ENCODE assay signal across 8 cellular contexts in the genomic region with DNA sequence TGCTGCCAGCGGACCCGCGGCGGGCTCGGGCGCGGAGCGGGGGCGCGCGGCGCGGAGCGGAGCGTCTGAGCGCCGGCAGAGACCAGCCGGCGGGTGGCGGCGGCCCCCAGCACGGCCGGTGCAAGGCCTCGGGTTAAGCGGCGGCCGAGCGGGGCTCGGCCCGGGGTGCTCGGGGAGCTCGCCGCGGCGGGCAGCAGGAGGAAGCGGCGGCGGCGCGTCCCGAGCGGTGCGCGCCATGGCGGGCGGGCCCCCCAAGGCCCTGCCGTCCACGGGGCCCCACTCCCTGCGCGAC. TPM values are rescaled to one million over a fixed set of nuclear protein-coding genes. Genes with fewer than 3 reads are reported as not detected.
DNase-seq lines count a peak whose midpoint lies in the region; ATAC-seq, FAIRE-seq and TF ChIP-seq lines count a peak whose summit lies in the region.

No MANE protein-coding gene starts in this region.

- H3K4me1 ChIP-seq in CD8-positive, alpha-beta memory T cell (ENCODE audit: insufficient read depth, low read length): peaks cover 55% of the 10 kb centered on the region
- peaks cover 51% of the 10 kb centered on the region for H3K4me1 ChIP-seq in Karpas-422 (ENCODE audit: low read length)
- peaks cover 10% of the 10 kb centered on the region for H3K4me1 ChIP-seq in endothelial cell of umbilical vein (ENCODE audit: control insufficient read depth, extremely low read depth, insufficient read depth, low read length)
- peaks cover 19% of the 10 kb centered on the region for H3K4me1 ChIP-seq in neuron (ENCODE audit: insufficient read depth, low read length)

- H3K36me3 Mint-ChIP-seq in CD8-positive, alpha-beta memory T cell: peaks cover 0 to 5% (median 0%) of the 10 kb centered on the region in 3 donors

- no peak overlapping the region for H3K4me3 Mint-ChIP-seq in CD8-positive, alpha-beta memory T cell

- FAIRE-seq in endothelial cell of umbilical vein (lab: Jason Lieb, UNC): no peak

- no peaks in the 10 kb centered on the region for H3K9me1 ChIP-seq in endothelial cell of umbilical vein (replicated peaks; ENCODE audit: control insufficient read depth, extremely low read depth, insufficient read depth, low read length)

- H3K27ac Mint-ChIP-seq in CD8-positive, alpha-beta memory T cell: no peak overlapping the region

- POLR2A ChIA-PET in CD8-positive, alpha-beta memory T cell (lab: Charles Lee): interaction anchor here (0.7 to 2.5 kb wide), 4 partner anchors 32 to 1089 kb away, joined by 3 to 16 read pairs (median 4); partner anchors contain the start of genes HSDL2 and INIP
- POLR2A ChIA-PET in endothelial cell of umbilical vein (lab: Charles Lee): no interaction called here

- no peaks in the 10 kb centered on the region for H3K27me3 Mint-ChIP-seq in CD8-positive, alpha-beta memory T cell

- peaks cover 66% of the 10 kb centered on the region for H3K79me2 ChIP-seq in Karpas-422 (ENCODE audit: low read length)
- H3K79me2 ChIP-seq in endothelial cell of umbilical vein (ENCODE audit: control insufficient read depth, insufficient read depth, low read length): no peaks in the 10 kb centered on the region

- BruUV-seq in endothelial cell of umbilical vein (replicated peaks; lab: Mats Ljungman, UMichigan): no TSS peak

- CTCF ChIA-PET in CD8-positive, alpha-beta memory T cell (lab: Charles Lee): interaction anchor here (1.5 to 3.3 kb wide), 3 partner anchors 33 to 362 kb away, joined by 3 to 16 read pairs (median 7); partner anchors contain the start of gene INIP
- CTCF ChIA-PET in endothelial cell of umbilical vein (lab: Charles Lee): interaction anchor here (1.1 to 1.6 kb wide), 4 partner anchors 10 to 69 kb away, joined by 4 to 5 read pairs (median 4); no protein-coding TSS in a partner anchor

- ATAC-seq in HG02763 (IDR thresholded peaks at IDR 0.05; ENCODE audit: unreplicated experiment) (no peak), GM18502 (IDR thresholded peaks at IDR 0.05; ENCODE audit: poor library complexity, unreplicated experiment) (no peak), GM18867 (IDR thresholded peaks at IDR 0.05; ENCODE audit: unreplicated experiment) (no peak)

- TF ChIP-seq CTCF in endothelial cell of umbilical vein (IDR thresholded peaks at IDR 0.05; ENCODE audit: extremely low read depth in 1 of 2, insufficient read depth in 1 of 2, low read depth in 1 of 2, low read length in 2 of 2): no peak

- no peak for TF ChIP-seq POLR2A in endothelial cell of umbilical vein (IDR thresholded peaks at IDR 0.05; ENCODE audit: low read depth, low read length)

- H4K20me1 ChIP-seq in Karpas-422 (ENCODE audit: insufficient read depth, low read depth, low read length) (0 out of 2 replicates have a peak, but pooled peaks cover 5% of the 10 kb centered on the region), endothelial cell of umbilical vein (replicated peaks; ENCODE audit: control insufficient read depth, extremely low read depth, insufficient read depth, low read length) (no peaks in the 10 kb centered on the region)

- no peaks in the 10 kb centered on the region for H3K36me3 ChIP-seq in CD8-positive, alpha-beta memory T cell (ENCODE audit: insufficient read depth, low read length)
- H3K36me3 ChIP-seq in Karpas-422 (ENCODE audit: insufficient read depth, low read length) (no peaks in the 10 kb centered on the region), endothelial cell of umbilical vein (ENCODE audit: control insufficient read depth in 2 of 2, extremely low read depth in 1 of 2, insufficient read depth in 2 of 2, low read length in 2 of 2) (no peaks in the 10 kb centered on the region), neuron (ENCODE audit: insufficient read depth, low read length) (peaks cover 4% of the 10 kb centered on the region)

- H3K4me3 ChIP-seq in CD8-positive, alpha-beta memory T cell (ENCODE audit: low read length): peak overlapping the region; percentile 73
- peak overlapping the region; percentile 91 for H3K4me3 ChIP-seq in Karpas-422 (ENCODE audit: low read length)
- peak overlapping the region; percentile 47 to 98 (median 58) for H3K4me3 ChIP-seq in endothelial cell of umbilical vein (replicated peaks in 1 of 3; ENCODE audit: insufficient read depth in 1 of 3, low read depth in 1 of 3, low read length in 3 of 3)
- H3K4me3 ChIP-seq in neuron (ENCODE audit: low read length): peak overlapping the region; percentile 60

- H3K9ac ChIP-seq in Karpas-422 (ENCODE audit: low read length) (peak overlapping the region; percentile 92), endothelial cell of umbilical vein (replicated peaks; ENCODE audit: extremely low read depth, insufficient read depth, low read length) (peak overlapping the region; percentile 56)

- H3K4me1 Mint-ChIP-seq in CD8-positive, alpha-beta memory T cell: peaks cover 58 to 74% (median 72%) of the 10 kb centered on the region in 3 donors

- dilution Hi-C loops in endothelial cell of umbilical vein (cut with MboI; ENCODE audit: extremely low pct_ligation_motif_present, low sequenced_read_pairs): no loop called here

- intact Hi-C loops in endothelial cell of umbilical vein (cut with micrococcal nuclease): loop anchor here (1.0 to 5.0 kb wide), 2 partner anchors 32 to 152 kb away; partner anchors contain the start of gene INIP

- H3K27me3 ChIP-seq in CD8-positive, alpha-beta memory T cell (ENCODE audit: insufficient read depth, low read length, poor library complexity, severe bottlenecking): no peaks in the 10 kb centered on the region
- H3K27me3 ChIP-seq in Karpas-422 (ENCODE audit: low read length) (no peaks in the 10 kb centered on the region), endothelial cell of umbilical vein (ENCODE audit: control insufficient read depth in 2 of 2, insufficient read depth in 2 of 2, low read length in 2 of 2) (no peaks in the 10 kb centered on the region), neuron (ENCODE audit: insufficient read depth, low read length) (no peaks in the 10 kb centered on the region)

- H3K9me3 Mint-ChIP-seq in CD8-positive, alpha-beta memory T cell: no peaks in the 10 kb centered on the region

- H3K27ac ChIP-seq in CD8-positive, alpha-beta memory T cell (ENCODE audit: low read depth, low read length): peak overlapping the region; percentile 46
- H3K27ac ChIP-seq in Karpas-422 (ENCODE audit: low read length) (peak overlapping the region; percentile 53; the same call in 1 of the 2 replicates), endothelial cell of umbilical vein (ENCODE audit: insufficient read depth, low read depth, low read length) (no peak overlapping the region)

- peak overlapping the region; percentile 88 for H3K4me2 ChIP-seq in Karpas-422 (ENCODE audit: low read depth, low read length, poor library complexity, severe bottlenecking)
- no peak overlapping the region for H3K4me2 ChIP-seq in endothelial cell of umbilical vein (ENCODE audit: insufficient read depth, low read length)

- H2AFZ ChIP-seq in Karpas-422 (ENCODE audit: low read length) (no peak overlapping the region), endothelial cell of umbilical vein (ENCODE audit: low read depth, low read length) (peak overlapping the region; percentile 74), neuron (ENCODE audit: low read depth, low read length) (peak overlapping the region; percentile 44)

- no peak for DNase-seq in CD8-positive, alpha-beta memory T cell
- DNase-seq in Karpas-422 (no peak), endothelial cell of umbilical vein (ENCODE audit: low read depth, low spot score) (no peak)
- no peak for DNase-seq in activated CD8-positive, alpha-beta memory T cell treated with anti-CD3 and anti-CD28 coated beads, Interleukin-2, amount 50 U/mL, for 4 hours

- H3K9me3 ChIP-seq in CD8-positive, alpha-beta memory T cell (ENCODE audit: low read length): no peaks in the 10 kb centered on the region
- H3K9me3 ChIP-seq in Karpas-422 (ENCODE audit: low read length) (no peaks in the 10 kb centered on the region), endothelial cell of umbilical vein (replicated peaks; ENCODE audit: control insufficient read depth, insufficient read depth, low read length) (no peaks in the 10 kb centered on the region), neuron (ENCODE audit: low read length) (no peaks in the 10 kb centered on the region)

- H3K9me2 ChIP-seq in Karpas-422 (replicated peaks; ENCODE audit: insufficient read depth, low read length): no peaks in the 10 kb centered on the region

TF ChIP-seq in endothelial cell of umbilical vein, 7 proteins besides CTCF, POLR2A, EP300 and RAD21 (continues in another document):
- TF ChIP-seq JUN (IDR thresholded peaks at IDR 0.05; ENCODE audit: borderline replicate concordance, insufficient read depth, insufficient read length, low read depth) (no peak), EZH2 (IDR thresholded peaks at IDR 0.05; ENCODE audit: borderline replicate concordance, low read depth, low read length, severe bottlenecking) (no peak), POLR2AphosphoS5 (IDR thresholded peaks at IDR 0.05; ENCODE audit: insufficient read depth, low read depth, low read length) (no peak), GATA2 (IDR thresholded peaks at IDR 0.05; ENCODE audit: insufficient read depth, insufficient read length, low read depth, low read length) (no peak)

RNA-seq across cellular contexts. Expression of gene SNX30, which starts 0.2 kb away (rescaled TPM):
- total RNA-seq in CD8-positive, alpha-beta memory T cell: 1 to 10 TPM; 3.3 to 3.7 TPM
- 3.9 TPM for polyA plus RNA-seq in CD8-positive, alpha-beta memory T cell
- total RNA-seq in Karpas-422 (2014; rRNA removed; shearing (Covaris generic); ENCODE audit: low replicate concordance): 41.1 and 43.8 TPM in 2 replicates
- total RNA-seq in endothelial cell of umbilical vein: 6.3 and 6.8 TPM in 2 replicates
- polyA plus RNA-seq in endothelial cell of umbilical vein: 1.9 and 2.8 TPM in 2 replicates
- polyA plus RNA-seq in endothelial cell of umbilical vein (2011; cell fraction: cytosol; rRNA removed): 2.1 and 2.3 TPM in 2 replicates
- polyA plus RNA-seq in endothelial cell of umbilical vein (2011; cell fraction: nucleus; rRNA removed): 6.4 and 6.6 TPM in 2 replicates
- polyA plus RNA-seq in endothelial cell of umbilical vein (2012): 4.5 and 4.6 TPM in 2 replicates
- polyA minus RNA-seq in endothelial cell of umbilical vein: 9.3 and 18.7 TPM in 2 replicates
- 4.2 TPM for polyA minus RNA-seq in endothelial cell of umbilical vein (2011; cell fraction: cytosol; rRNA and poly(A)+ RNA removed)
- polyA minus RNA-seq in endothelial cell of umbilical vein (2011; cell fraction: nucleus; rRNA and poly(A)+ RNA removed): 5.5 and 6.3 TPM in 2 replicates

RNA-seq across cellular contexts. Expression of gene INIP, which starts 32.8 kb away (rescaled TPM):
- 10 to 100 TPM; 40.2 to 44.9 TPM for total RNA-seq in CD8-positive, alpha-beta memory T cell
- 47.9 TPM for polyA plus RNA-seq in CD8-positive, alpha-beta memory T cell
- 37.0 and 51.0 TPM in 2 replicates for total RNA-seq in Karpas-422 (2014; rRNA removed; shearing (Covaris generic); ENCODE audit: low replicate concordance)
- total RNA-seq in endothelial cell of umbilical vein: 25.7 and 27.6 TPM in 2 replicates
- polyA plus RNA-seq in endothelial cell of umbilical vein: 9.6 and 12.3 TPM in 2 replicates
- polyA plus RNA-seq in endothelial cell of umbilical vein (2011; cell fraction: cytosol; rRNA removed): 13.5 and 14.6 TPM in 2 replicates
- 5.0 and 8.3 TPM in 2 replicates for polyA plus RNA-seq in endothelial cell of umbilical vein (2011; cell fraction: nucleus; rRNA removed)
- polyA plus RNA-seq in endothelial cell of umbilical vein (2012): 21.3 and 24.1 TPM in 2 replicates
- polyA minus RNA-seq in endothelial cell of umbilical vein: 25.2 and 28.2 TPM in 2 replicates
- polyA minus RNA-seq in endothelial cell of umbilical vein (2011; cell fraction: cytosol; rRNA and poly(A)+ RNA removed): 6.3 TPM
- polyA minus RNA-seq in endothelial cell of umbilical vein (2011; cell fraction: nucleus; rRNA and poly(A)+ RNA removed): 2.9 and 4.7 TPM in 2 replicates
